ENCODE assay signal across 8 cellular contexts in the genomic region with DNA sequence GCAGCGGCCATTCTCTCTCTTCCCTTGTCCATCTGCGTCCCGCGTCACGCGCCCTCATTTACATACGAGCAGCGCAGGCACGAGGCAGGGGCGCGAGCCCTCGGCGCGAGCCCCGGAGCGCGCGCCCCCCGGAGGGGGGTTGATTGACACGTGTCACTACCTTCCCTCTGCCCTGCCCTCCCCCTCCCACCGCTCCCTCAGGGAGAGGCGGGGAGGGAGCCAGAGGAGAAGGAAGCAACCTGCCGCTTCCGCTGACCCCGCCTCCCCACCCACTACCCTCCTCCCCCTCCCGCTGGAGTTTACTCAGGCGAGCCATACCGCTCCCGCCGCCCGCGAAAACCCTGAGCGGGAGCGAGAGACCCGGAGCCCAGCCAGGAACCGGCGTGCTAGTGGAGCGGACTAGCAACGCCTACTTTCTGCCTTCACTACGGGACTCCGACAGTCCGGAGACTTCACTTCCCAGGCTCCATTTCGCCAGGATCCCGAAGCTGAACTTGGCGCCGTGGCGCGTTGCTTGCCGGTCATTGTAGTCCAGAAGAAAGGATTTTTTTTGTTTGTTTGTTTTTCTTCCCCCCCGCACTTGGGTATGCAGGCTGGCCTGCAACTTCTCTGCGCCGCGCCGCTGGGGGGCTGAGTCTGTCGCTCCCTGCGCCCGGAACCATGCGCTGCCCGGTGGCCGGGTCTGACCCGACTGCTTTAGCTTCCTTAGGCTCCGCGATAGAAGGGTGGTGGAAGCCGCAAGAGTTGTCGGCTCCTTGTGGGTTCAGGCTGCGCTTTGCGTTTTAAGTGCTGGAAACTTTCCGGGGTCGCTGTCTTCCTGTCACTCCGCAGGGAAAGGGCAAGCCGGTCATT. TPM values are rescaled to one million over a fixed set of nuclear protein-coding genes. Genes with fewer than 3 reads are reported as not detected.
DNase-seq lines count a peak whose midpoint lies in the region; ATAC-seq and TF ChIP-seq lines count a peak whose summit lies in the region.

Gene LCORL (minus strand): TSS at position 36 of the 852 bp plus-strand sequence. CDS start 4 bp downstream, at position 32.

- peaks cover 5% of the 10 kb centered on the region; the same call in 1 of the 2 replicates for H3K36me3 ChIP-seq in OCI-LY7 (ENCODE audit: insufficient read depth, low read length)
- H3K36me3 ChIP-seq in mucosa of descending colon (ENCODE audit: low read depth) = no peaks in the 10 kb centered on the region

- H3K9me3 ChIP-seq in OCI-LY7 (ENCODE audit: low read length) (no peaks in the 10 kb centered on the region), mucosa of descending colon (no peaks in the 10 kb centered on the region)

- peaks cover 38% of the 10 kb centered on the region for H3K79me2 ChIP-seq in OCI-LY7 (ENCODE audit: insufficient read depth, low read depth, low read length)

- ATAC-seq in GM21526 (IDR thresholded peaks at IDR 0.05; ENCODE audit: low FRiP score, unreplicated experiment) (peak; percentile 74), mucosa of descending colon (peak; percentile 87)

- POLR2A ChIA-PET in OCI-LY7 (lab: Charles Lee) = interaction anchor here (0.7 to 1.6 kb wide), 2 partner anchors 10 to 447 kb away, joined by 3 read pairs; no protein-coding TSS in a partner anchor

- peak within 1 kb of the TSS; percentile 99 for H3K4me3 ChIP-seq in OCI-LY7 (ENCODE audit: low read depth, low read length, poor library complexity, severe bottlenecking)
- peak within 1 kb of the TSS; percentile 92 for H3K4me3 ChIP-seq in mucosa of descending colon

- CTCF ChIA-PET in OCI-LY7 (lab: Charles Lee; ENCODE audit: unreplicated experiment) = no interaction called here

- H2AFZ ChIP-seq in OCI-LY7 (ENCODE audit: low read length) = peak within 1 kb of the TSS; percentile 100

- no TSS peak for BruUV-seq in OCI-LY7 (replicated peaks; lab: Mats Ljungman, UMichigan)

- intact Hi-C loops in OCI-LY7 (cut with micrococcal nuclease; ENCODE audit: unreplicated experiment) (loop anchor here (2.0 to 10.0 kb wide), 3 partner anchors 211 to 445 kb away; partner anchors contain the start of genes DCAF16, LAP3 and NCAPG), mucosa of descending colon (cut with DNase I, micrococcal nuclease) (no loop called here)

- H3K9me2 ChIP-seq in OCI-LY7 (ENCODE audit: insufficient read depth, low read length) = peaks cover 4% of the 10 kb centered on the region; the same call in 1 of the 2 replicates

- H3K4me1 ChIP-seq in OCI-LY7 (ENCODE audit: insufficient read depth, low read length, poor library complexity, severe bottlenecking) (peaks cover 23% of the 10 kb centered on the region), mucosa of descending colon (ENCODE audit: low read depth) (peaks cover 4% of the 10 kb centered on the region)

- DNase-seq in DMS 273 treated with DMSO at 0.1 percent for 48 hours (lab: John Stamatoyannopoulos, UW) (peak; percentile 93), HuH-7.5 (ENCODE audit: low spot score) (peak; percentile 87), OCI-LY7 (ENCODE audit: low spot score) (peak; percentile 96), activated T-cell treated with anti-CD3 and anti-CD28 coated beads for 48 hours (ENCODE audit: low read depth) (peak; percentile 84), epithelial cell of prostate (ENCODE audit: low read depth, low spot score) (peak; percentile 78), mucosa of descending colon (peak; percentile 95)
- DNase-seq in stimulated activated CD8-positive, alpha-beta memory T cell treated with anti-CD3 and anti-CD28 coated beads, Interleukin-4, amount 100 ng/mL, for 24 hours (ENCODE audit: low read depth) = peak; percentile 82

- TF ChIP-seq CTCF in OCI-LY7 (conservative IDR thresholded peaks at IDR 0.05; ENCODE audit: low read length) = peak; percentile 60
- TF ChIP-seq CTCF in mucosa of descending colon (IDR thresholded peaks at IDR 0.05) = no peak

- H3K27ac ChIP-seq in OCI-LY7 (ENCODE audit: low read depth, low read length, poor library complexity, severe bottlenecking) (peak within 1 kb of the TSS; percentile 79), epithelial cell of prostate (peak within 1 kb of the TSS; percentile 76)

- peak within 1 kb of the TSS; percentile 91 for H3K4me2 ChIP-seq in OCI-LY7 (ENCODE audit: low read length)

- H4K20me1 ChIP-seq in OCI-LY7 (ENCODE audit: insufficient read depth, low read length) = peaks cover 31% of the 10 kb centered on the region

RNA-seq across cellular contexts. Expression of gene LCORL, which starts in this region (rescaled TPM):
- 16.0 and 31.4 TPM in 2 replicates for total RNA-seq in OCI-LY7 (2014; rRNA removed; shearing (Covaris generic))
- total RNA-seq in OCI-LY7 (2022) (37.4 and 42.2 TPM in 2 replicates), mucosa of descending colon (10 to 100 TPM; 17.6 to 21.9 (median 19.0) TPM)

Comparison
In these comparisons a context has a peak if more than half of its experiments do, and no peak if none do; other contexts are left out.
1. Peak in every context shown above with its lines: DNase-seq, ATAC-seq, H3K4me3 ChIP-seq and H3K27ac ChIP-seq.